In genomic region chr2:26848336-26849055, GRCh38 we compare ENCODE assay signal across 9 cellular contexts. TPM values are rescaled to one million over a fixed set of nuclear protein-coding genes. Genes with fewer than 3 reads are reported as not detected.
DNase-seq lines count a peak whose midpoint lies in the region; ATAC-seq, FAIRE-seq and TF ChIP-seq lines count a peak whose summit lies in the region.
"Had no signal": no experiment of that assay in that cellular context is flagged by ENCODE, and none has a peak within 500 bp of the region (broad histone marks: within the 10 kb centered on the region; RNA-seq: fewer than 3 reads in every experiment).

No MANE protein-coding gene starts in this region.

- no peaks in the 10 kb centered on the region for H4K20me1 ChIP-seq in OCI-LY7 (ENCODE audit: insufficient read depth, low read length)

- H3K79me2 ChIP-seq in OCI-LY7 (ENCODE audit: insufficient read depth, low read depth, low read length): no peaks in the 10 kb centered on the region

- peak overlapping the region; percentile 18 for H3K9ac ChIP-seq in iPS-18a (ENCODE audit: low read length)

- CTCF ChIA-PET in CD4-positive, alpha-beta T cell (lab: Charles Lee): interaction anchor here (1.8 kb wide), 1 partner anchor 74 kb away, joined by 5 read pairs; no protein-coding TSS in a partner anchor
- CTCF ChIA-PET in OCI-LY7 (lab: Charles Lee; ENCODE audit: unreplicated experiment): no interaction called here

- peaks cover 23% of the 10 kb centered on the region for H3K4me1 Mint-ChIP-seq in CD4-positive, alpha-beta T cell (ENCODE audit: low read depth)

- no peaks in the 10 kb centered on the region for H3K9me3 Mint-ChIP-seq in CD4-positive, alpha-beta T cell

- H3K4me3 ChIP-seq in iPS-18a (ENCODE audit: low read length): peak overlapping the region; percentile 69
- H3K4me3 ChIP-seq in OCI-LY7 (ENCODE audit: low read depth, low read length, poor library complexity, severe bottlenecking): no peak overlapping the region

- no peak overlapping the region for H2AFZ ChIP-seq in OCI-LY7 (ENCODE audit: low read length)

- H3K4me3 Mint-ChIP-seq in CD4-positive, alpha-beta T cell: peak overlapping the region; percentile 75

- H3K9me2 ChIP-seq in OCI-LY7 (ENCODE audit: insufficient read depth, low read length): no peaks in the 10 kb centered on the region

- no peak for ATAC-seq in CD4-positive, alpha-beta T cell (ENCODE audit: poor library complexity)
- ATAC-seq in GM21447 (IDR thresholded peaks at IDR 0.05; ENCODE audit: unreplicated experiment) (no peak), GM21360 (IDR thresholded peaks at IDR 0.05; ENCODE audit: unreplicated experiment) (no peak)

- H3K36me3 Mint-ChIP-seq in CD4-positive, alpha-beta T cell (ENCODE audit: low read depth): no peaks in the 10 kb centered on the region

- no peak overlapping the region for H3K27ac ChIP-seq in CD4-positive, alpha-beta T cell (ENCODE audit: low read depth, low read length)
- H3K27ac ChIP-seq in iPS-18a (ENCODE audit: low read length): no peak overlapping the region
- no peak overlapping the region for H3K27ac ChIP-seq in OCI-LY7 (ENCODE audit: low read depth, low read length, poor library complexity, severe bottlenecking)

- DNase-seq in CD4-positive, alpha-beta T cell: peak in 2 of 10 experiments; percentile 2 to 18
- DNase-seq in HTR-8/SVneo (ENCODE audit: insufficient read length, low spot score) (peak; percentile 43), OCI-LY7 (ENCODE audit: low spot score) (no peak)
- DNase-seq in activated T-cell treated with anti-CD3 and anti-CD28 coated beads, Interleukin-2, amount 50 U/mL, for 48 hours: peak; percentile 43 to 57
- peak; percentile 33 for DNase-seq in stimulated activated CD8-positive, alpha-beta memory T cell treated with anti-CD3 and anti-CD28 coated beads, Interleukin-4, amount 100 ng/mL, for 48 hours

- no peak for TF ChIP-seq CTCF in CD4-positive, alpha-beta T cell (IDR thresholded peaks at IDR 0.05)
- no peak for TF ChIP-seq CTCF in OCI-LY7 (conservative IDR thresholded peaks at IDR 0.05; ENCODE audit: low read length)

- no TSS peak for BruUV-seq in OCI-LY7 (replicated peaks; lab: Mats Ljungman, UMichigan)

- H3K36me3 ChIP-seq in iPS-18a (ENCODE audit: control insufficient read depth, low read depth, low read length) (no peaks in the 10 kb centered on the region), OCI-LY7 (ENCODE audit: insufficient read depth, low read length) (no peaks in the 10 kb centered on the region)

- POLR2A ChIA-PET in CD4-positive, alpha-beta T cell (lab: Charles Lee): interaction anchor here (1.2 kb wide), 1 partner anchor 63 kb away, joined by 3 read pairs; the partner anchor contains the start of gene CENPA
- POLR2A ChIA-PET in OCI-LY7 (lab: Charles Lee): no interaction called here

- H3K4me1 ChIP-seq in iPS-18a (ENCODE audit: control insufficient read depth, low read depth, low read length) (peaks cover 6% of the 10 kb centered on the region), OCI-LY7 (ENCODE audit: insufficient read depth, low read length, poor library complexity, severe bottlenecking) (no peaks in the 10 kb centered on the region)

- intact Hi-C loops in CD4-positive, alpha-beta T cell (cut with DNase I, micrococcal nuclease): loop anchor here in 1 of 2 experiments (10.0 kb wide), 1 partner anchor 436 kb away; the partner anchor contains the start of gene TRIM54
- intact Hi-C loops in OCI-LY7 (cut with micrococcal nuclease; ENCODE audit: unreplicated experiment): loop anchor here (5.0 kb wide), 2 partner anchors 169 to 444 kb away; no protein-coding TSS in a partner anchor

- no peaks in the 10 kb centered on the region for H3K9me3 ChIP-seq in CD4-positive, alpha-beta T cell (ENCODE audit: control insufficient read depth, low read length)
- no peaks in the 10 kb centered on the region for H3K9me3 ChIP-seq in iPS-18a (ENCODE audit: control insufficient read depth, low read depth, low read length)
- no peaks in the 10 kb centered on the region for H3K9me3 ChIP-seq in OCI-LY7 (ENCODE audit: low read length)

- H3K27me3 ChIP-seq in CD4-positive, alpha-beta T cell (ENCODE audit: control insufficient read depth, insufficient read depth, low read length): peaks cover 82% of the 10 kb centered on the region
- peaks cover 85% of the 10 kb centered on the region for H3K27me3 ChIP-seq in iPS-18a (ENCODE audit: control insufficient read depth, insufficient read depth, low read length)

- peaks cover 75% of the 10 kb centered on the region for H3K27me3 Mint-ChIP-seq in CD4-positive, alpha-beta T cell

- no peak overlapping the region for H3K4me2 ChIP-seq in OCI-LY7 (ENCODE audit: low read length)

- FAIRE-seq in HTR-8/SVneo (lab: Jason Lieb, UNC): no peak

- H3K27ac Mint-ChIP-seq in CD4-positive, alpha-beta T cell: no peak overlapping the region

RNA-seq across cellular contexts. Expression of gene DPYSL5, which starts 0.6 kb away (rescaled TPM):
- not detected for total RNA-seq in CD4-positive, alpha-beta T cell
- not detected in 2 replicates for total RNA-seq in OCI-LY7 (2014; rRNA removed; shearing (Covaris generic))
- total RNA-seq in OCI-LY7 (2022): not detected in 2 replicates
- total RNA-seq: aorta had no signal
